9 cellular contexts compared by ENCODE assay signal in the genomic region with DNA sequence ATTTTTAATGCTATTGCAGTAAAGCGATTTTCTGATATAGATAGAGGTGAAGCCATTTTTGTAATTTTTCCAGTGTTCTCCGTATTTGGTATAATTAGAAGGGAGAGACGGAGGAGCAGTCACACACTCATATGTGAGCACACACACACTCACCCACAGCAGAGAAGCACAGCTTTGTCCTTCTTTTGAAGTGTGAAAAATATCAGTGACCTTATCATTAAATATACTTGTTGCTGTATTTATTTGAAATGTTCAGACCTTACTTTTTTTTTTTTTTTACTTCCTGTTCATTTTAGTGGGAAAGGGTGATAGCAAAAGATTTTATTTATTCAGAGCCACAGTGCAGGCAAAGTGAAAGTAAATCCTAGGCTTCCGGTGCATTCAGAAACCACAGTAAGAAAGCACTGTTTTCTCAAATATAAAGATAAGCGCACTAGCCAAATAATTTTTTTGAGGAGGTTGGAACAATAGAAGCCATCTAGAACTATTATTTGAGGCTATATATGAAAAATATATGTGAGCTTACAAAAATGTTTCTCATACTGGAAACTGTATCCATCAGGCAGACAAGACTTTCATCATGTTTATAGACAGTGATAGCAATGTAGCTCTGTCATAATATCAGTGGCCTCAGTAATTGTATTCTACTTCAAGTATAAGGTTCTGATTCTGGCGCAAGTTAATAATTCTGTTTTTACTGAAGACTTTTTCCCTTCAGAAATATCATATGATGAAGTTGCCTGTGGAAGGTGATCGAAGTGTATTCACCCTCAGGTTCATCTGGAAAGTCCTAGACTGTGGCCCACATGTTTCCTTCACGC. TPM values are rescaled to one million over a fixed set of nuclear protein-coding genes. Genes with fewer than 3 reads are reported as not detected.
A peak's percentile ranks its signal among the peaks of the same experiment; 100 is the strongest.
DNase-seq lines count a peak whose midpoint lies in the region; ATAC-seq and TF ChIP-seq lines count a peak whose summit lies in the region.
"Had no signal": no experiment of that assay in that cellular context is flagged by ENCODE, and none has a peak within 500 bp of the region (broad histone marks: within the 10 kb centered on the region; RNA-seq: fewer than 3 reads in every experiment).

No MANE protein-coding gene starts in this region.

- no peaks in the 10 kb centered on the region for H3K36me3 ChIP-seq in urinary bladder (ENCODE audit: insufficient read depth)
- H3K36me3 ChIP-seq: cardiac muscle cell had no signal

- 20% methylated on average over 8 of the region's 8 CpGs for WGBS in urinary bladder

- peak overlapping the region; percentile 95 for H3K27ac Mint-ChIP-seq in central memory CD8-positive, alpha-beta T cell (ENCODE audit: low read depth)

- no peaks in the 10 kb centered on the region for H3K27me3 Mint-ChIP-seq in central memory CD8-positive, alpha-beta T cell

- peak; percentile 44 for ATAC-seq in central memory CD8-positive, alpha-beta T cell (replicated peaks; ENCODE audit: extremely low read depth, poor library complexity, severe bottlenecking)

- TF ChIP-seq CTCF in HFF-Myc (IDR thresholded peaks at IDR 0.05; ENCODE audit: low read depth, low read length, missing control alignments): no peak

- H3K36me3 Mint-ChIP-seq in central memory CD8-positive, alpha-beta T cell (ENCODE audit: insufficient read depth): peaks cover 15% of the 10 kb centered on the region

- no peaks in the 10 kb centered on the region for H3K9me3 Mint-ChIP-seq in central memory CD8-positive, alpha-beta T cell

- DNase-seq in NCI-H2107 treated with DMSO at 0.1 percent for 48 hours (lab: John Stamatoyannopoulos, UW; ENCODE audit: unreplicated experiment) (peak; percentile 95), NCI-H2107 (lab: John Stamatoyannopoulos, UW) (no peak), HFF-Myc (ENCODE audit: extremely low read depth, low read depth) (no peak), NOMO-1 treated with dmso at 0.1 percent for 144 hours (lab: John Stamatoyannopoulos, UW; ENCODE audit: unreplicated experiment) (peak; percentile 27), medulla oblongata (ENCODE audit: extremely low spot score) (peak; percentile 67)
- no peak for DNase-seq in central memory CD8-positive, alpha-beta T cell (ENCODE audit: low spot score in 2 of 2)
- DNase-seq in NK-92 treated with Interleukin-12 subunit alpha and Interleukin-12 subunit beta, amount 100 ng/mL, for 24 hours (lab: John Stamatoyannopoulos, UW): no peak

- peak overlapping the region; percentile 45 for H3K27ac ChIP-seq in urinary bladder (ENCODE audit: low read depth)
- H3K27ac ChIP-seq: cardiac muscle cell had no signal

- peak overlapping the region; percentile 79 for H3K4me3 Mint-ChIP-seq in central memory CD8-positive, alpha-beta T cell

- peak overlapping the region; percentile 44 for H3K4me3 ChIP-seq in HFF-Myc (replicated peaks; ENCODE audit: low read depth, low read length)
- H3K4me3 ChIP-seq in urinary bladder (ENCODE audit: low read depth, low read length): peak overlapping the region; percentile 19
- H3K4me3 ChIP-seq: cardiac muscle cell had no signal

- H3K4me1 Mint-ChIP-seq in central memory CD8-positive, alpha-beta T cell: peaks cover 77% of the 10 kb centered on the region

- peaks cover 3% of the 10 kb centered on the region for H3K4me1 ChIP-seq in urinary bladder (ENCODE audit: insufficient read depth)

RNA-seq across cellular contexts. Expression of gene TSHZ1, which starts 37.2 kb away (rescaled TPM):
- total RNA-seq in urinary bladder: 10.3 TPM
- polyA plus RNA-seq in urinary bladder: 22.5 TPM

RNA-seq across cellular contexts. Expression of gene PTGR3, which starts 38.9 kb away (rescaled TPM):
- total RNA-seq in urinary bladder: 20.8 TPM
- polyA plus RNA-seq in urinary bladder: 23.9 TPM

Comparison
In these comparisons a context has a peak if more than half of its experiments do, and no peak if none do; other contexts are left out.
1. DNase-seq: peak in NCI-H2107 treated with DMSO at 0.1 percent for 48 hours (single experiment), NOMO-1 treated with dmso at 0.1 percent for 144 hours (single experiment) and medulla oblongata (single experiment); none in NCI-H2107 (single experiment), HFF-Myc (single experiment), central memory CD8-positive, alpha-beta T cell (0 of 2) and NK-92 treated with Interleukin-12 subunit alpha and Interleukin-12 subunit beta, amount 100 ng/mL, for 24 hours (single experiment).